In the genomic region with DNA sequence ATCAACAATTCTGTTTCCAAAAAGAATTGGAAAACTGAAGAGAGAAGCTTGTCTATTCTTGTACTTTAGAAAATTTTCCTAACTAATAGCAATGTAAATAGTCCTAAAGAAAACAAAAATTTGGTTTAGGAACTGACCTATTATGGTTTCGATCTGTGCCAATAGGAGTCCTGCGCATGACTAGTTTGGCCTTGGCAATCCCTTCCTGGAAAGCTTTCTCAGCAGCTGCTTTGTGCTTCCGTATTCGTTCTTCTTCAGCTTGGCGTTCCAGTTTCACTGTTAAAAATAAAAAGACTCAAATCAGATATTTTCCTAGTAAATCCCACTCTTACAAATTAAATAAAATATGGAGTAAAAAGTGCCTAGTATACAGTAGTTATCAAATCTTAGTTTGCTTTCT, we compare ENCODE assay signal across 26 cellular contexts. TPM values are rescaled to one million over a fixed set of nuclear protein-coding genes. Genes with fewer than 3 reads are reported as not detected.
"Had no signal": no experiment of that assay in that cellular context is flagged by ENCODE, and none has a peak within 500 bp of the region (broad histone marks: within the 10 kb centered on the region; RNA-seq: fewer than 3 reads in every experiment).

No MANE protein-coding gene starts in this region.

- FAIRE-seq: bronchial epithelial cell had no signal

- H3K27ac ChIP-seq: SK-N-MC, WERI-Rb-1 had no signal

- ATAC-seq: activated CD4-positive, alpha-beta T cell treated with anti-CD3 and anti-CD28 coated beads for 36 hours; Panc1; Right ventricle myocardium inferior; T-cell had no signal

- H3K4me3 ChIP-seq: SK-N-MC had no signal

- DNase-seq: activated CD4-positive, alpha-beta memory T cell treated with anti-CD3 and anti-CD28 coated beads, Interleukin-2, amount 10 ng/mL, durations not matched to agents 7 days and 5 days; activated CD4-positive, alpha-beta T cell treated with anti-CD3 and anti-CD28 coated beads for 36 hours; activated CD4-positive, alpha-beta T cell treated with anti-CD3 and anti-CD28 coated beads, Interleukin-2, amount 50 U/mL, for 1 hour; activated naive CD4-positive, alpha-beta T cell treated with anti-CD3 and anti-CD28 coated beads, Interleukin-2, amount 50 U/mL, for 16 hours; activated naive CD8-positive, alpha-beta T cell treated with anti-CD3 and anti-CD28 coated beads, Interleukin-2, amount 10 ng/mL, durations not matched to agents 7 days and 5 days; aorta; central memory CD4-positive, alpha-beta T cell; KG1; NCI-H1105; NCI-H1436; NCI-H187; NCI-H2081; NCI-H2227 treated with DMSO at 0.1 percent for 48 hours; NCI-H446 treated with DMSO at 0.1 percent for 48 hours; NCI-H526; NK-92 treated with Interleukin-12 subunit alpha and Interleukin-12 subunit beta, amount 100 ng/mL, for 24 hours; OCI-M1; RPMI8226; T-cell; WERI-Rb-1 had no signal

RNA-seq across cellular contexts. Expression of a gene that starts 36.6 kb away (rescaled TPM):
- total RNA-seq: activated CD4-positive, alpha-beta memory T cell treated with anti-CD3 and anti-CD28 coated beads, Interleukin-2, amount 10 ng/mL, durations not matched to agents 7 days and 5 days; T-helper 2 cell treated with Interferon-gamma antibody and Interleukin-4, amounts not matched to agents 100 ng/mL and 5 ng/mL, for 36 hours had no signal
- polyA plus RNA-seq: IgD-negative memory B cell had no signal
